Comparison of ENCODE assay signal across 1 cellular context in genomic region chr20:45934046-45934586, GRCh38.
A peak's percentile ranks its signal among the peaks of the same experiment; 100 is the strongest.
TF ChIP-seq lines count a peak whose summit lies in the region.

No MANE protein-coding gene starts in this region.

TF ChIP-seq in K562, 482 proteins besides CTCF, POLR2A, EP300 and RAD21 (continued from another document):
- no peak for TF ChIP-seq ATF3 (IDR thresholded peaks at IDR 0.05)
- TF ChIP-seq ATF3 (CRISPR knock-in tag; conservative IDR thresholded peaks at IDR 0.05): peak; percentile 25; the same call in 1 of the 2 replicates
- no peak for TF ChIP-seq FOS (IDR thresholded peaks at IDR 0.05; ENCODE audit: extremely low read depth, insufficient read length)
- no peak for TF ChIP-seq POU5F1 (IDR thresholded peaks at IDR 0.05; ENCODE audit: borderline replicate concordance, low read depth, low read length, partially characterized antibody)
